ENCODE assay signal across 8 cellular contexts in the genomic region with DNA sequence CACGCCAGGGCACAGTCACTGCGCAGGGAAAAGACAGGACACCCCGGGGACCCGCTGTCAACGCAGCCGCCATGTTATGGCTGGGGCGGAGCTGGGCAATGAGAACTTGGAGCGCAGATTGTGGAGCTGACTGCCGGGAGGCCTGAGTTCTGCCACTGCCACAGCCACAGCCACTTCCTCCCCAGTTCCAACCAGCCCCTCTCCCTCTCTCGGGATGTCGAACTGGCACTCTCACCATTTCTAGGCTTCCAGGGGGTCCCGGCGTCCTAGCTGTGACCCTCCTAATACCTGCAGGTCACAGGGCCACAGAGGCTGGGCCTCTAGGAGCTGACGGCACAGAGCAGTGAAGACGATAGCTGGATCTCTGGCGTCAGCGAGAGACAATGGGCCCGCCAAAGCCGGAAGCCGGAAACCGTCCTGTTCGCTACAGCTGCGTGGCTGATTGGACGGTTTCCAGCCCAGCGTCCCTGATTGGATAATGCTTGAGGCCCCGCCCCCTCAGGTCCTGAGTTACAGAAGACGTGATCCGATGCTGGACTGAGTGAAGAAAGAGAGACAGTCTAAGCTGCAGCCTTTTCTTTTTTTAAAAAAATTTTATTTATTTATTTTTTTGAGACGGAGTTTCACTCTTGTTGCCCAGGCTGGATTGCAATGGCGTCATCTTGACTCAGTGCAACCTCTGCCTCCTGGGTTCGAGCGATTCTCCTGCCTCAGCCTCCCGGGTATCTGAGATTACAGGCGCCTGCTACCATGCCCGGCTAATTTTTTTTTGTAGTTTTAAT. TPM values are rescaled to one million over a fixed set of nuclear protein-coding genes. Genes with fewer than 3 reads are reported as not detected.
A peak's percentile ranks its signal among the peaks of the same experiment; 100 is the strongest.
DNase-seq lines count a peak whose midpoint lies in the region; ATAC-seq and TF ChIP-seq lines count a peak whose summit lies in the region.

A gene (minus strand): TSS at position 385 of the 782 bp plus-strand sequence. CDS start 147 bp downstream, at position 238.

- H3K4me2 ChIP-seq in SK-N-SH, result peak within 1 kb of the TSS; percentile 92

- H3K9me3 ChIP-seq in SK-N-SH (peaks cover 8% of the 10 kb centered on the region; the same call in 1 of the 2 replicates), suprapubic skin (no peaks in the 10 kb centered on the region)

- H3K36me3 Mint-ChIP-seq in activated naive CD8-positive, alpha-beta T cell, result peaks cover 15% of the 10 kb centered on the region

- peak; percentile 96 for DNase-seq in DMS79 treated with DMSO at 0.1 percent for 48 hours (lab: John Stamatoyannopoulos, UW)
- peak; percentile 88 for DNase-seq in M059J (ENCODE audit: low read depth)
- peak; percentile 90 for DNase-seq in SK-N-SH
- peak; percentile 73 for DNase-seq in glomerular endothelial cell (ENCODE audit: extremely low read depth, low read depth, low spot score)
- peak; percentile 93 for DNase-seq in occipital lobe (lab: John Stamatoyannopoulos, UW)
- DNase-seq in suprapubic skin (ENCODE audit: low spot score in 2 of 2), result peak; percentile 99 to 100

- POLR2A ChIA-PET in SK-N-SH (lab: Yijun Ruan, JAX), result interaction anchor here (0.6 to 2.3 kb wide), 11 partner anchors 9 to 231 kb away, joined by 3 to 40 read pairs (median 7); a partner anchor contains a TSS

- H4K20me1 ChIP-seq in SK-N-SH (ENCODE audit: insufficient read depth), result no peaks in the 10 kb centered on the region

- peaks cover 13% of the 10 kb centered on the region for H3F3A ChIP-seq in SK-N-SH (replicated peaks; ENCODE audit: insufficient read depth)

- H3K27me3 ChIP-seq in SK-N-SH (ENCODE audit: insufficient read depth), result no peaks in the 10 kb centered on the region
- no peaks in the 10 kb centered on the region for H3K27me3 ChIP-seq in suprapubic skin

- H3K4me1 ChIP-seq in SK-N-SH (ENCODE audit: control insufficient read depth in 1 of 2, insufficient read depth in 2 of 2, low read depth in 1 of 2, low read length in 1 of 2) (no peaks in the 10 kb centered on the region; a peak in 1 of 4 replicates), suprapubic skin (peaks cover 14% of the 10 kb centered on the region)

- no peaks in the 10 kb centered on the region for H3K27me3 Mint-ChIP-seq in activated naive CD8-positive, alpha-beta T cell

- ATAC-seq in GM21786 (IDR thresholded peaks at IDR 0.05; ENCODE audit: unreplicated experiment), result peak; percentile 81

- TF ChIP-seq EP300 in SK-N-SH (IDR thresholded peaks at IDR 0.05; ENCODE audit: borderline replicate concordance in 1 of 2, low read depth in 1 of 2, low read length in 1 of 2) (no peak), suprapubic skin (IDR thresholded peaks at IDR 0.05) (no peak)

- peak; percentile 87 to 97 for TF ChIP-seq POLR2A in suprapubic skin (IDR thresholded peaks at IDR 0.05)

- H3K79me2 ChIP-seq in SK-N-SH (ENCODE audit: insufficient read depth), result peaks cover 47% of the 10 kb centered on the region

- H3K9me3 Mint-ChIP-seq in activated naive CD8-positive, alpha-beta T cell (ENCODE audit: low read depth), result peaks cover 11% of the 10 kb centered on the region

- H3K4me3 Mint-ChIP-seq in activated naive CD8-positive, alpha-beta T cell, result peak within 1 kb of the TSS; percentile 99

- peak within 1 kb of the TSS; percentile 93 for H3K9ac ChIP-seq in SK-N-SH

- TF ChIP-seq RAD21 in SK-N-SH (IDR thresholded peaks at IDR 0.05; ENCODE audit: low read length), result no peak

- TF ChIP-seq CTCF in SK-N-SH (IDR thresholded peaks at IDR 0.05) (no peak), suprapubic skin (IDR thresholded peaks at IDR 0.05) (no peak)

- peaks cover 40% of the 10 kb centered on the region for H3K4me1 Mint-ChIP-seq in activated naive CD8-positive, alpha-beta T cell (ENCODE audit: low read depth)

- peaks cover 7 to 30% of the 10 kb centered on the region in 2 experiments for H3K36me3 ChIP-seq in SK-N-SH (replicated peaks in 1 of 2; ENCODE audit: control insufficient read depth in 1 of 2, insufficient read depth in 2 of 2, low read length in 1 of 2)
- no peaks in the 10 kb centered on the region for H3K36me3 ChIP-seq in suprapubic skin

- H3K27ac Mint-ChIP-seq in activated naive CD8-positive, alpha-beta T cell, result peak within 1 kb of the TSS; percentile 99

- peak within 1 kb of the TSS; percentile 89 to 92 for H3K27ac ChIP-seq in SK-N-SH (ENCODE audit: low read depth in 2 of 2, low read length in 1 of 2)
- H3K27ac ChIP-seq in suprapubic skin, result peak within 1 kb of the TSS; percentile 91

- H3K4me3 ChIP-seq in SK-N-SH (ENCODE audit: low read depth in 2 of 2, low read length in 1 of 2) (peak within 1 kb of the TSS; percentile 58 to 82), suprapubic skin (peak within 1 kb of the TSS; percentile 68)

- no peaks in the 10 kb centered on the region for H3K9me2 ChIP-seq in SK-N-SH

- WGBS in SK-N-SH (ENCODE audit: low lambda C conversion rate), result 2% methylated on average over 19 of the region's 35 CpGs
- WGBS in suprapubic skin, result 0% methylated on average over 27 of the region's 35 CpGs

- peak within 1 kb of the TSS; percentile 100 for H2AFZ ChIP-seq in SK-N-SH (ENCODE audit: low read depth)

- CTCF ChIA-PET in SK-N-SH (lab: Yijun Ruan, JAX), result interaction anchor here (1.0 to 1.5 kb wide), 3 partner anchors 12 to 137 kb away, joined by 3 to 6 read pairs (median 4); no protein-coding TSS in a partner anchor

TF ChIP-seq in SK-N-SH, 30 proteins besides CTCF, POLR2A, EP300 and RAD21 (continues in another document):
- TF ChIP-seq NRF1 (IDR thresholded peaks at IDR 0.05; ENCODE audit: low read depth, low read length) (no peak), FOXM1 (IDR thresholded peaks at IDR 0.05; ENCODE audit: low read depth) (no peak), SIN3A (IDR thresholded peaks at IDR 0.05; ENCODE audit: borderline replicate concordance, low read depth, low read length) (peak; percentile 53; the same call in 1 of the 2 replicates), TEAD4 (IDR thresholded peaks at IDR 0.05; ENCODE audit: borderline replicate concordance, insufficient read depth) (no peak), GATA2 (CRISPR knock-in tag; IDR thresholded peaks at IDR 0.05) (no peak), SMC3 (IDR thresholded peaks at IDR 0.05; ENCODE audit: low read depth, low read length) (no peak), NFIC (IDR thresholded peaks at IDR 0.05; ENCODE audit: borderline replicate concordance) (no peak), RCOR1 (IDR thresholded peaks at IDR 0.05; ENCODE audit: low read length) (peak; percentile 12; the same call in 1 of the 2 replicates), JUND (IDR thresholded peaks at IDR 0.05) (no peak)
- TF ChIP-seq, protein P1, sequence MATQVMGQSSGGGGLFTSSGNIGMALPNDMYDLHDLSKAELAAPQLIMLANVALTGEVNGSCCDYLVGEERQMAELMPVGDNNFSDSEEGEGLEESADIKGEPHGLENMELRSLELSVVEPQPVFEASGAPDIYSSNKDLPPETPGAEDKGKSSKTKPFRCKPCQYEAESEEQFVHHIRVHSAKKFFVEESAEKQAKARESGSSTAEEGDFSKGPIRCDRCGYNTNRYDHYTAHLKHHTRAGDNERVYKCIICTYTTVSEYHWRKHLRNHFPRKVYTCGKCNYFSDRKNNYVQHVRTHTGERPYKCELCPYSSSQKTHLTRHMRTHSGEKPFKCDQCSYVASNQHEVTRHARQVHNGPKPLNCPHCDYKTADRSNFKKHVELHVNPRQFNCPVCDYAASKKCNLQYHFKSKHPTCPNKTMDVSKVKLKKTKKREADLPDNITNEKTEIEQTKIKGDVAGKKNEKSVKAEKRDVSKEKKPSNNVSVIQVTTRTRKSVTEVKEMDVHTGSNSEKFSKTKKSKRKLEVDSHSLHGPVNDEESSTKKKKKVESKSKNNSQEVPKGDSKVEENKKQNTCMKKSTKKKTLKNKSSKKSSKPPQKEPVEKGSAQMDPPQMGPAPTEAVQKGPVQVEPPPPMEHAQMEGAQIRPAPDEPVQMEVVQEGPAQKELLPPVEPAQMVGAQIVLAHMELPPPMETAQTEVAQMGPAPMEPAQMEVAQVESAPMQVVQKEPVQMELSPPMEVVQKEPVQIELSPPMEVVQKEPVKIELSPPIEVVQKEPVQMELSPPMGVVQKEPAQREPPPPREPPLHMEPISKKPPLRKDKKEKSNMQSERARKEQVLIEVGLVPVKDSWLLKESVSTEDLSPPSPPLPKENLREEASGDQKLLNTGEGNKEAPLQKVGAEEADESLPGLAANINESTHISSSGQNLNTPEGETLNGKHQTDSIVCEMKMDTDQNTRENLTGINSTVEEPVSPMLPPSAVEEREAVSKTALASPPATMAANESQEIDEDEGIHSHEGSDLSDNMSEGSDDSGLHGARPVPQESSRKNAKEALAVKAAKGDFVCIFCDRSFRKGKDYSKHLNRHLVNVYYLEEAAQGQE (IDR thresholded peaks at IDR 0.05; ENCODE audit: low read depth, low read length), result no peak
- TF ChIP-seq, protein P2, sequence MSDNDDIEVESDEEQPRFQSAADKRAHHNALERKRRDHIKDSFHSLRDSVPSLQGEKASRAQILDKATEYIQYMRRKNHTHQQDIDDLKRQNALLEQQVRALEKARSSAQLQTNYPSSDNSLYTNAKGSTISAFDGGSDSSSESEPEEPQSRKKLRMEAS (IDR thresholded peaks at IDR 0.05; ENCODE audit: low read depth), result peak; percentile 51; the same call in 1 of the 2 replicates
- TF ChIP-seq, protein P3, sequence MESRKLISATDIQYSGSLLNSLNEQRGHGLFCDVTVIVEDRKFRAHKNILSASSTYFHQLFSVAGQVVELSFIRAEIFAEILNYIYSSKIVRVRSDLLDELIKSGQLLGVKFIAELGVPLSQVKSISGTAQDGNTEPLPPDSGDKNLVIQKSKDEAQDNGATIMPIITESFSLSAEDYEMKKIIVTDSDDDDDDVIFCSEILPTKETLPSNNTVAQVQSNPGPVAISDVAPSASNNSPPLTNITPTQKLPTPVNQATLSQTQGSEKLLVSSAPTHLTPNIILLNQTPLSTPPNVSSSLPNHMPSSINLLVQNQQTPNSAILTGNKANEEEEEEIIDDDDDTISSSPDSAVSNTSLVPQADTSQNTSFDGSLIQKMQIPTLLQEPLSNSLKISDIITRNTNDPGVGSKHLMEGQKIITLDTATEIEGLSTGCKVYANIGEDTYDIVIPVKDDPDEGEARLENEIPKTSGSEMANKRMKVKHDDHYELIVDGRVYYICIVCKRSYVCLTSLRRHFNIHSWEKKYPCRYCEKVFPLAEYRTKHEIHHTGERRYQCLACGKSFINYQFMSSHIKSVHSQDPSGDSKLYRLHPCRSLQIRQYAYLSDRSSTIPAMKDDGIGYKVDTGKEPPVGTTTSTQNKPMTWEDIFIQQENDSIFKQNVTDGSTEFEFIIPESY (IDR thresholded peaks at IDR 0.05; ENCODE audit: borderline replicate concordance, low read depth), result no peak

RNA-seq across cellular contexts. Expression of the gene that starts here (rescaled TPM):
- total RNA-seq in M059J (2014; rRNA removed; shearing (Covaris generic)), result 8.0 and 26.4 TPM in 2 replicates
- polyA plus RNA-seq in SK-N-SH (2012; rRNA removed), result 4.1 and 7.3 TPM in 2 replicates
- polyA plus RNA-seq in SK-N-SH (2012; cell fraction: cytosol; rRNA removed), result 5.6 and 6.4 TPM in 2 replicates
- polyA plus RNA-seq in SK-N-SH (2012; cell fraction: nucleus; rRNA removed), result 8.3 and 10.9 TPM in 2 replicates
- total RNA-seq in glomerular endothelial cell (17.0 and 22.2 TPM in 2 replicates), occipital lobe (69.3 TPM), suprapubic skin (10 to 100 TPM; 29.1 to 72.7 (median 48.8) TPM)

Comparison
In these comparisons a context has a peak if more than half of its experiments do, and no peak if none do; other contexts are left out.
1. Peak in every context shown above with its lines: DNase-seq, ATAC-seq, H3K4me3 ChIP-seq and H3K27ac ChIP-seq.